13 cellular contexts compared by ENCODE assay signal in the genomic region with DNA sequence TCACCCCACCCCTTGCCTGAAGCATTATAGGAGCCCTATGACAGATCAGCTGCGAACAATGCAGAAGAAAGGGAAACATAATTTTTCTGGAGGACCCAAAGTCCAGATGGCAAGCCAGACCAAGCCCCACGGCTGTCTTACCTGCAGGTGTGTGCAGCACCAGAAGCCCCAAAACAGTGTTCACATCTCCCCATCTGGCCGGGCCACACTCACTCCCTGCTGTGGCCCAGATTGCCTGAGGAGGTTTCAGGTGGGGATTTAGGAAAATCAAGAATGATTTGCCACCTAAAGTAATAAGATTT. TPM values are rescaled to one million over a fixed set of nuclear protein-coding genes. Genes with fewer than 3 reads are reported as not detected.
DNase-seq lines count a peak whose midpoint lies in the region; ATAC-seq lines count a peak whose summit lies in the region.
"Had no signal": no experiment of that assay in that cellular context is flagged by ENCODE, and none has a peak within 500 bp of the region (broad histone marks: within the 10 kb centered on the region; RNA-seq: fewer than 3 reads in every experiment).

No MANE protein-coding gene starts in this region.

- H3K27ac ChIP-seq in skin epidermis = peak overlapping the region in 14 of 21 experiments; percentile 3 to 93 (median 66)

- DNase-seq in T-helper 17 cell (no peak), LoVo (ENCODE audit: low spot score) (no peak), nucleus accumbens (lab: John Stamatoyannopoulos, UW) (no peak), NCI-H446 treated with DMSO at 0.1 percent for 48 hours (lab: John Stamatoyannopoulos, UW) (no peak)
- DNase-seq: EL, head of caudate nucleus, NCI-H2081, SIG-M5 had no signal

- peaks cover 2% of the 10 kb centered on the region for H3K36me3 Mint-ChIP-seq in T-helper 17 cell (ENCODE audit: low read depth)
- H3K36me3 Mint-ChIP-seq: mesothelial cell of epicardium had no signal

- peaks cover 61% of the 10 kb centered on the region for H3K4me1 Mint-ChIP-seq in T-helper 17 cell

- no peaks in the 10 kb centered on the region for H3K9me3 ChIP-seq in T-helper 17 cell (ENCODE audit: control insufficient read depth, low read length, poor library complexity, severe bottlenecking)

- H3K4me3 Mint-ChIP-seq in T-helper 17 cell = peak overlapping the region; percentile 77
- H3K4me3 Mint-ChIP-seq: dendritic cell treated with granulocyte-macrophage colony-stimulating factor and Interleukin-4, amounts not matched to agents 40 ng/mL and 50 ng/mL, for 4 days; mesothelial cell of epicardium had no signal

- no peaks in the 10 kb centered on the region for H3K27me3 Mint-ChIP-seq in T-helper 17 cell
- H3K27me3 Mint-ChIP-seq: dendritic cell treated with granulocyte-macrophage colony-stimulating factor and Interleukin-4, amounts not matched to agents 40 ng/mL and 50 ng/mL, for 4 days had no signal

- H3K27ac Mint-ChIP-seq in T-helper 17 cell = peak overlapping the region; percentile 100
- H3K27ac Mint-ChIP-seq: dendritic cell treated with granulocyte-macrophage colony-stimulating factor and Interleukin-4, amounts not matched to agents 40 ng/mL and 50 ng/mL, for 4 days; mesothelial cell of epicardium had no signal

- no peak overlapping the region for H3K4me3 ChIP-seq in skin epidermis

- ATAC-seq in GM19023 (IDR thresholded peaks at IDR 0.05; ENCODE audit: unreplicated experiment) (peak; percentile 40), HG03025 (IDR thresholded peaks at IDR 0.05; ENCODE audit: low FRiP score, unreplicated experiment) (peak; percentile 24), T-helper 17 cell (peak; percentile 24)

RNA-seq across cellular contexts. Expression of a gene that starts 11.7 kb away (rescaled TPM):
- 100 to 1,000 TPM; 417 to 460 TPM for total RNA-seq in T-helper 17 cell
